ENCODE assay signal across 9 cellular contexts in the genomic region with DNA sequence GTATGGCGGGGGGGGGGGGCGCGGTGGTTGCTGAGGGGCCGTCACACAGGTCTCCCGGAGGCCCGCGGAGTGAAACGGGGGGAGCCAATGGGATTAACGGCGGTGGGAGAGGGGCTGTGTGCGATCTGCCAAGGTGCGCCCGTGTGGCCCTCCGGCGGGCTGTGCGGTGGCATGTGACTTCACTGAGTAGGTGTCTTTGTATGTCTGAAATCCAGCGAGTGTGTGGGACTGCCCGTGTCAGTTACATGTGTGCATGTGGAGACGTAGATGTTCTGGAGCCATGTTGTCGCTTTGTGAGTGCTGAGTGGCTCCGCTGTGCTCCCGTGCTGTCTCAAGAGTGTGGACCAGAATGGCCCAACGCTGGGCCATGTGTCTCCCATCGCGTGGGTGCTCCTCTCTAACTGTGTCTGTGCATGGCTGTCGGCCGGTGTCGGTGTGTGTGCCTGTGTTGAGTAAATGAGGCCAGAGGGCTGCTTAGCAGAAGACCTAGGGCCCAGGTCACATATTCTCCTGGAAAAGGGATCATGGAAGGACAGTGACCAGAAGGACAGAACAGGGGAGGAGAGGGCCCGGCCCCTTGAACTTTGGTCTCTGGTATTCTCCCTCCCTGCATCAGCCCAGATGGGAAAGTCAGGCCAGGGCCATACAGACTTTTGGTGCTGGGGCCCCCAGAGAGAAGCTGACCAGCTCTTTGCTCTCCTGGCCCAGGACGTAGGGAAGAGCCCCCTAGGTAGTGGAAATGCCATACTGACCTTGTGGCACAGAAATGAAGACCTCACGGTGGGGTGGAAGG. TPM values are rescaled to one million over a fixed set of nuclear protein-coding genes. Genes with fewer than 3 reads are reported as not detected.
A peak's percentile ranks its signal among the peaks of the same experiment; 100 is the strongest.
DNase-seq lines count a peak whose midpoint lies in the region; ATAC-seq, FAIRE-seq and TF ChIP-seq lines count a peak whose summit lies in the region.
"Had no signal": no experiment of that assay in that cellular context is flagged by ENCODE, and none has a peak within 500 bp of the region (broad histone marks: within the 10 kb centered on the region; RNA-seq: fewer than 3 reads in every experiment).

No MANE protein-coding gene starts in this region.

- peaks cover 11% of the 10 kb centered on the region for H3K36me3 Mint-ChIP-seq in stimulated activated naive CD8-positive, alpha-beta T cell treated with anti-CD3 and anti-CD28 coated beads, Interleukin-15, Interleukin-2, amounts not matched to agents 100 ng/mL and 50 ng/mL, for 24 hours (ENCODE audit: low read depth)
- H3K36me3 Mint-ChIP-seq in stimulated activated naive B cell treated with anti-CD40 and anti-IgM and Interleukin-4, amounts not matched to agents 10 μg/mL and 1 μg/mL and 100 μg/mL, for 72 hours, result peaks cover 0 to 1% of the 10 kb centered on the region in 2 donors

- H3K9me1 ChIP-seq in keratinocyte (ENCODE audit: control insufficient read depth, extremely low read depth, insufficient read depth, low read length), result no peaks in the 10 kb centered on the region

- H3K27ac ChIP-seq in keratinocyte (ENCODE audit: control insufficient read depth, insufficient read depth, low read length), result no peak overlapping the region

- no peaks in the 10 kb centered on the region for H4K20me1 ChIP-seq in keratinocyte (ENCODE audit: control insufficient read depth, extremely low read depth, insufficient read depth, low read length)

- peaks cover 68% of the 10 kb centered on the region for H3K4me1 Mint-ChIP-seq in stimulated activated naive CD8-positive, alpha-beta T cell treated with anti-CD3 and anti-CD28 coated beads, Interleukin-15, Interleukin-2, amounts not matched to agents 100 ng/mL and 50 ng/mL, for 24 hours (ENCODE audit: low read depth)
- peaks cover 38 to 63% of the 10 kb centered on the region in 2 donors for H3K4me1 Mint-ChIP-seq in stimulated activated naive B cell treated with anti-CD40 and anti-IgM and Interleukin-4, amounts not matched to agents 10 μg/mL and 1 μg/mL and 100 μg/mL, for 72 hours

- H3K4me1 ChIP-seq in keratinocyte (ENCODE audit: control insufficient read depth, extremely low read depth, insufficient read depth, low read length), result peaks cover 32% of the 10 kb centered on the region

- peak; percentile 5 for FAIRE-seq in keratinocyte (lab: Jason Lieb, UNC)
- FAIRE-seq: endometrium had no signal

- peaks cover 11% of the 10 kb centered on the region for H3K79me2 ChIP-seq in keratinocyte (ENCODE audit: control insufficient read depth, insufficient read depth, low read length)

- H3K9me3 ChIP-seq in keratinocyte (ENCODE audit: control insufficient read depth, low read depth, low read length), result no peaks in the 10 kb centered on the region

- H3K27me3 ChIP-seq in keratinocyte (ENCODE audit: control insufficient read depth, extremely low read depth, insufficient read depth, low read length), result peaks cover 2% of the 10 kb centered on the region

- peak overlapping the region; percentile 89 for H3K27ac Mint-ChIP-seq in stimulated activated naive CD8-positive, alpha-beta T cell treated with anti-CD3 and anti-CD28 coated beads, Interleukin-15, Interleukin-2, amounts not matched to agents 100 ng/mL and 50 ng/mL, for 24 hours
- no peak overlapping the region for H3K27ac Mint-ChIP-seq in stimulated activated naive B cell treated with anti-CD40 and anti-IgM and Interleukin-4, amounts not matched to agents 10 μg/mL and 1 μg/mL and 100 μg/mL, for 72 hours

- dilution Hi-C loops in keratinocyte (cut with MboI; ENCODE audit: extremely low pct_ligation_motif_present, low sequenced_read_pairs), result no loop called here

- H3K4me3 ChIP-seq in keratinocyte (ENCODE audit: control insufficient read depth in 2 of 3, extremely low read depth in 1 of 3, insufficient read depth in 2 of 3, low read depth in 1 of 3, low read length in 3 of 3), result peak overlapping the region; percentile 66 to 90 (median 80)

- H2AFZ ChIP-seq in keratinocyte (ENCODE audit: control insufficient read depth, low read length), result peak overlapping the region; percentile 57

- H3K4me2 ChIP-seq in keratinocyte (ENCODE audit: control insufficient read depth, extremely low read depth, insufficient read depth, low read depth, low read length), result peak overlapping the region; percentile 75

- peaks cover 4 to 7% of the 10 kb centered on the region in 2 experiments for H3K36me3 ChIP-seq in keratinocyte (ENCODE audit: control insufficient read depth in 2 of 2, extremely low read depth in 1 of 2, insufficient read depth in 2 of 2, low read length in 2 of 2)

- peaks cover 43% of the 10 kb centered on the region for H3K27me3 Mint-ChIP-seq in stimulated activated naive CD8-positive, alpha-beta T cell treated with anti-CD3 and anti-CD28 coated beads, Interleukin-15, Interleukin-2, amounts not matched to agents 100 ng/mL and 50 ng/mL, for 24 hours
- peaks cover 60 to 80% of the 10 kb centered on the region in 2 donors for H3K27me3 Mint-ChIP-seq in stimulated activated naive B cell treated with anti-CD40 and anti-IgM and Interleukin-4, amounts not matched to agents 10 μg/mL and 1 μg/mL and 100 μg/mL, for 72 hours

- H3K9ac ChIP-seq in keratinocyte (ENCODE audit: control insufficient read depth, extremely low read depth, insufficient read depth, low read length), result peak overlapping the region; percentile 80

- no peak for ATAC-seq in stimulated activated naive CD8-positive, alpha-beta T cell treated with anti-CD3 and anti-CD28 coated beads, Interleukin-15, Interleukin-2, amounts not matched to agents 100 U/mL and 50 U/mL, for 24 hours
- ATAC-seq in stimulated activated naive B cell treated with anti-CD40 and anti-IgM and Interleukin-4, amounts not matched to agents 10 μg/mL and 1 μg/mL and 100 μg/mL, for 72 hours (replicated peaks), result no peak
- ATAC-seq in GM19328 (IDR thresholded peaks at IDR 0.05; ENCODE audit: unreplicated experiment) (no peak), HG03095 (IDR thresholded peaks at IDR 0.05; ENCODE audit: unreplicated experiment) (no peak)

- no peak for DNase-seq in stimulated activated naive CD8-positive, alpha-beta T cell treated with anti-CD3 and anti-CD28 coated beads, Interleukin-15, Interleukin-2, amounts not matched to agents 100 U/mL and 50 U/mL, for 24 hours
- DNase-seq in anterior cingulate cortex (lab: John Stamatoyannopoulos, UW) (peak in 32 of 58 donors; percentile 15 to 75 (median 40)), keratinocyte (ENCODE audit: low read depth, low spot score) (no peak)
- no peak for DNase-seq in stimulated activated naive B cell treated with anti-CD40 and anti-IgM and Interleukin-4, amounts not matched to agents 10 μg/mL and 1 μg/mL and 100 μg/mL, for 72 hours
- DNase-seq in stimulated activated naive CD4-positive, alpha-beta T cell (lab: John Stamatoyannopoulos, UW), result no peak

- no peak for TF ChIP-seq CTCF in keratinocyte (optimal IDR thresholded peaks at IDR 0.05 in 1 of 3, IDR thresholded peaks at IDR 0.05 in 1 of 3, conservative IDR thresholded peaks at IDR 0.05 in 1 of 3; ENCODE audit: extremely low read depth in 1 of 3, insufficient read depth in 2 of 3, low read length in 3 of 3)

- H3K9me3 Mint-ChIP-seq in stimulated activated naive CD8-positive, alpha-beta T cell treated with anti-CD3 and anti-CD28 coated beads, Interleukin-15, Interleukin-2, amounts not matched to agents 100 ng/mL and 50 ng/mL, for 24 hours, result no peaks in the 10 kb centered on the region
- peaks cover 0 to 2% of the 10 kb centered on the region in 2 donors for H3K9me3 Mint-ChIP-seq in stimulated activated naive B cell treated with anti-CD40 and anti-IgM and Interleukin-4, amounts not matched to agents 10 μg/mL and 1 μg/mL and 100 μg/mL, for 72 hours

- peak overlapping the region; percentile 90 for H3K4me3 Mint-ChIP-seq in stimulated activated naive CD8-positive, alpha-beta T cell treated with anti-CD3 and anti-CD28 coated beads, Interleukin-15, Interleukin-2, amounts not matched to agents 100 ng/mL and 50 ng/mL, for 24 hours
- peak overlapping the region; percentile 90 to 94 for H3K4me3 Mint-ChIP-seq in stimulated activated naive B cell treated with anti-CD40 and anti-IgM and Interleukin-4, amounts not matched to agents 10 μg/mL and 1 μg/mL and 100 μg/mL, for 72 hours

RNA-seq across cellular contexts. Expression of a gene that starts 1.6 kb away (rescaled TPM):
- polyA plus RNA-seq in keratinocyte, result 80.6 to 140 TPM (median 119 TPM) in 3 replicates
- 25.3 TPM for polyA plus RNA-seq in keratinocyte (2011; ENCODE audit: low read depth)
- 69.1 and 164 TPM in 2 replicates for polyA plus RNA-seq in keratinocyte (2011; cell fraction: cytosol; rRNA removed)
- 56.0 and 59.5 TPM in 2 replicates for polyA plus RNA-seq in keratinocyte (2011; cell fraction: nucleus; rRNA removed)
- polyA plus RNA-seq in keratinocyte (2012; ENCODE audit: low replicate concordance), result 90.0 and 261 TPM in 2 replicates
- polyA minus RNA-seq in keratinocyte, result 35.3 to 395 TPM (median 52.5 TPM) in 3 replicates
- polyA minus RNA-seq in keratinocyte (2011; cell fraction: cytosol; rRNA and poly(A)+ RNA removed), result 59.5 TPM
- 14.2 and 18.3 TPM in 2 replicates for polyA minus RNA-seq in keratinocyte (2011; cell fraction: nucleus; rRNA and poly(A)+ RNA removed)

RNA-seq across cellular contexts. Expression of a gene that starts 4.5 kb away (rescaled TPM):
- 0.09 to 0.14 TPM (median 0.09 TPM) in 3 replicates for polyA plus RNA-seq in keratinocyte
- polyA plus RNA-seq in keratinocyte (2011; ENCODE audit: low read depth), result not detected
- not detected in 2 replicates for polyA plus RNA-seq in keratinocyte (2011; cell fraction: cytosol; rRNA removed)
- 0.27 and 0.40 TPM in 2 replicates for polyA plus RNA-seq in keratinocyte (2011; cell fraction: nucleus; rRNA removed)
- polyA plus RNA-seq in keratinocyte (2012; ENCODE audit: low replicate concordance), result 0.23 and 0.97 TPM in 2 replicates
- polyA minus RNA-seq in keratinocyte, result not detected in 3 replicates
- polyA minus RNA-seq in keratinocyte (2011; cell fraction: cytosol; rRNA and poly(A)+ RNA removed), result not detected
- polyA minus RNA-seq in keratinocyte (2011; cell fraction: nucleus; rRNA and poly(A)+ RNA removed), result not detected in 2 replicates

RNA-seq across cellular contexts. Expression of a gene that starts 14.8 kb away (rescaled TPM):
- polyA plus RNA-seq in keratinocyte, result 317 to 364 TPM (median 335 TPM) in 3 replicates
- polyA plus RNA-seq in keratinocyte (2011; ENCODE audit: low read depth), result 126 TPM
- 318 and 362 TPM in 2 replicates for polyA plus RNA-seq in keratinocyte (2011; cell fraction: cytosol; rRNA removed)
- polyA plus RNA-seq in keratinocyte (2011; cell fraction: nucleus; rRNA removed), result 243 and 262 TPM in 2 replicates
- polyA plus RNA-seq in keratinocyte (2012; ENCODE audit: low replicate concordance), result 227 and 246 TPM in 2 replicates
- 307 to 390 TPM (median 320 TPM) in 3 replicates for polyA minus RNA-seq in keratinocyte
- 244 TPM for polyA minus RNA-seq in keratinocyte (2011; cell fraction: cytosol; rRNA and poly(A)+ RNA removed)
- 82.0 and 93.5 TPM in 2 replicates for polyA minus RNA-seq in keratinocyte (2011; cell fraction: nucleus; rRNA and poly(A)+ RNA removed)

RNA-seq across cellular contexts. Expression of a gene that starts 21.5 kb away (rescaled TPM):
- 0.01 to 0.05 TPM in 2 of 3 replicates, not detected in the other for polyA plus RNA-seq in keratinocyte
- not detected for polyA plus RNA-seq in keratinocyte (2011; ENCODE audit: low read depth)
- polyA plus RNA-seq in keratinocyte (2011; cell fraction: cytosol; rRNA removed), result not detected in 2 replicates
- not detected in 2 replicates for polyA plus RNA-seq in keratinocyte (2011; cell fraction: nucleus; rRNA removed)
- polyA plus RNA-seq in keratinocyte (2012; ENCODE audit: low replicate concordance), result not detected in 2 replicates
- polyA minus RNA-seq in keratinocyte, result 0.23 TPM in 1 of 3 replicates, not detected in the others
- not detected for polyA minus RNA-seq in keratinocyte (2011; cell fraction: cytosol; rRNA and poly(A)+ RNA removed)
- polyA minus RNA-seq in keratinocyte (2011; cell fraction: nucleus; rRNA and poly(A)+ RNA removed), result not detected in 2 replicates

RNA-seq across cellular contexts. Expression of a gene that starts 43.9 kb away (rescaled TPM):
- 85.4 to 116 TPM (median 85.5 TPM) in 3 replicates for polyA plus RNA-seq in keratinocyte
- polyA plus RNA-seq in keratinocyte (2011; ENCODE audit: low read depth), result 17.5 TPM
- polyA plus RNA-seq in keratinocyte (2011; cell fraction: cytosol; rRNA removed), result 109 and 111 TPM in 2 replicates
- 118 and 136 TPM in 2 replicates for polyA plus RNA-seq in keratinocyte (2011; cell fraction: nucleus; rRNA removed)
- 53.8 and 57.8 TPM in 2 replicates for polyA plus RNA-seq in keratinocyte (2012; ENCODE audit: low replicate concordance)
- 43.5 to 64.7 TPM (median 59.1 TPM) in 3 replicates for polyA minus RNA-seq in keratinocyte
- 47.6 TPM for polyA minus RNA-seq in keratinocyte (2011; cell fraction: cytosol; rRNA and poly(A)+ RNA removed)
- 18.1 and 19.5 TPM in 2 replicates for polyA minus RNA-seq in keratinocyte (2011; cell fraction: nucleus; rRNA and poly(A)+ RNA removed)

Comparison
In these comparisons a context has a peak if more than half of its experiments do, and no peak if none do; other contexts are left out.
1. DNase-seq: peak in anterior cingulate cortex (32 of 58); none in stimulated activated naive CD8-positive, alpha-beta T cell treated with anti-CD3 and anti-CD28 coated beads, Interleukin-15, Interleukin-2, amounts not matched to agents 100 U/mL and 50 U/mL, for 24 hours (single experiment), keratinocyte (single experiment), stimulated activated naive B cell treated with anti-CD40 and anti-IgM and Interleukin-4, amounts not matched to agents 10 μg/mL and 1 μg/mL and 100 μg/mL, for 72 hours (single experiment) and stimulated activated naive CD4-positive, alpha-beta T cell (0 of 6).